In the genomic region with DNA sequence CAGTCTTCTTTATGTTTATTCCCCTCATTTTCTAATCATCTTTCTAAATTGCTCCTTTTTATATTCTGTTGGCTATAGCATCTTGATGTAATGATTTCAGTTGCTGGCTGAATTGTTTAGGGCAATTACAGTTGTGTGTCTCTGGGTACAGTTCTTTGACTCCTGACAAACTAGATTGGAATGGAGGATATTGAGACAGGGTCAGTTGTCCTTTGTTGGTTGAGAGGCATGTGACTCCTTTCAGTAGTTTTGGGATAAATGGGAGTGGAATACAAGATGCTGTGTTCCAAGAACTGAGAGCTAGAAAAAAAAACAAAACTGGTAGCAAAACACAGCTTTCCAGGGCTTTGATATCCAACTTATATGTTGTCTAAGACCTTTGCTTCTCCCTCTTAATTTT, we compare ENCODE assay signal across 8 cellular contexts. TPM values are rescaled to one million over a fixed set of nuclear protein-coding genes. Genes with fewer than 3 reads are reported as not detected.
DNase-seq lines count a peak whose midpoint lies in the region; ATAC-seq, FAIRE-seq and TF ChIP-seq lines count a peak whose summit lies in the region.

No MANE protein-coding gene starts in this region.

- peak overlapping the region; percentile 97 for H3K4me3 Mint-ChIP-seq in activated naive CD4-positive, alpha-beta T cell treated with anti-CD3 and anti-CD28 coated beads for 36 hours
- peak overlapping the region; percentile 90 for H3K4me3 Mint-ChIP-seq in stimulated activated effector memory CD8-positive, alpha-beta T cell treated with anti-CD3 and anti-CD28 coated beads, Interleukin-12 subunit alpha, Interleukin-12 subunit beta, amount 100 ng/mL, for 72 hours

- H3K4me1 Mint-ChIP-seq in activated naive CD4-positive, alpha-beta T cell treated with anti-CD3 and anti-CD28 coated beads for 36 hours (ENCODE audit: low read depth), result peaks cover 8% of the 10 kb centered on the region
- H3K4me1 Mint-ChIP-seq in stimulated activated effector memory CD8-positive, alpha-beta T cell treated with anti-CD3 and anti-CD28 coated beads, Interleukin-12 subunit alpha, Interleukin-12 subunit beta, amount 100 ng/mL, for 72 hours, result peaks cover 13% of the 10 kb centered on the region

- no peaks in the 10 kb centered on the region for H3K9me3 ChIP-seq in tibial nerve

- TF ChIP-seq CTCF in epithelial cell of proximal tubule (conservative IDR thresholded peaks at IDR 0.05; ENCODE audit: low read depth, low read length), result no peak
- no peak for TF ChIP-seq CTCF in tibial nerve (IDR thresholded peaks at IDR 0.05)

- H3K4me3 ChIP-seq in epithelial cell of proximal tubule (ENCODE audit: low read depth, low read length) (peak overlapping the region; percentile 88), tibial nerve (no peak overlapping the region)

- DNase-seq in activated naive CD4-positive, alpha-beta T cell treated with anti-CD3 and anti-CD28 coated beads for 36 hours, result no peak
- no peak for DNase-seq in activated naive CD4-positive, alpha-beta T cell treated with anti-CD3 and anti-CD28 coated beads, Interleukin-2, amount 50 U/mL, for 72 hours (ENCODE audit: low spot score in 2 of 2)
- DNase-seq in RCC 7860 (ENCODE audit: low spot score) (peak; percentile 33), epithelial cell of proximal tubule (ENCODE audit: low read depth) (no peak), tibial nerve (ENCODE audit: low spot score in 2 of 2) (no peak), ecto neural progenitor cell (ENCODE audit: low spot score) (no peak)
- no peak for DNase-seq in stimulated activated effector memory CD8-positive, alpha-beta T cell treated with anti-CD3 and anti-CD28 coated beads, Interleukin-12 subunit alpha, Interleukin-12 subunit beta, amount 100 ng/mL, for 72 hours (ENCODE audit: low spot score in 2 of 2)

- no peak for FAIRE-seq in RCC 7860 (lab: Jason Lieb, UNC)

- intact Hi-C loops in activated naive CD4-positive, alpha-beta T cell treated with anti-CD3 and anti-CD28 coated beads for 36 hours (cut with micrococcal nuclease), result loop anchor here (2.0 to 10.0 kb wide), 4 partner anchors 14 to 1750 kb away; partner anchors contain the start of genes FLVCR1 and PROX1

- H3K27ac ChIP-seq in tibial nerve, result no peak overlapping the region

- H3K36me3 ChIP-seq in tibial nerve, result no peaks in the 10 kb centered on the region

- H3K36me3 Mint-ChIP-seq in activated naive CD4-positive, alpha-beta T cell treated with anti-CD3 and anti-CD28 coated beads for 36 hours (ENCODE audit: low read depth), result peaks cover 9% of the 10 kb centered on the region
- peaks cover 11 to 19% of the 10 kb centered on the region in 2 donors for H3K36me3 Mint-ChIP-seq in activated naive CD4-positive, alpha-beta T cell treated with anti-CD3 and anti-CD28 coated beads, Interleukin-2, amount 50 U/mL, for 72 hours
- H3K36me3 Mint-ChIP-seq in stimulated activated effector memory CD8-positive, alpha-beta T cell treated with anti-CD3 and anti-CD28 coated beads, Interleukin-12 subunit alpha, Interleukin-12 subunit beta, amount 100 ng/mL, for 72 hours, result peaks cover 20% of the 10 kb centered on the region

- TF ChIP-seq POLR2A in tibial nerve (IDR thresholded peaks at IDR 0.05), result no peak

- ATAC-seq in activated naive CD4-positive, alpha-beta T cell treated with anti-CD3 and anti-CD28 coated beads, Interleukin-2, amount 50 U/mL, for 72 hours, result no peak
- ATAC-seq in stimulated activated effector memory CD8-positive, alpha-beta T cell treated with anti-CD3 and anti-CD28 coated beads, Interleukin-12 subunit alpha, Interleukin-12 subunit beta, amount 100 ng/mL, for 72 hours, result no peak
- no peak for ATAC-seq in HG02884 (IDR thresholded peaks at IDR 0.05; ENCODE audit: unreplicated experiment)

- H3K4me1 ChIP-seq in tibial nerve, result peaks cover 0 to 20% (median 0%) of the 10 kb centered on the region in 4 donors

- no peaks in the 10 kb centered on the region for H3K27me3 Mint-ChIP-seq in activated naive CD4-positive, alpha-beta T cell treated with anti-CD3 and anti-CD28 coated beads for 36 hours (ENCODE audit: low read depth)

- H3K9me3 Mint-ChIP-seq in activated naive CD4-positive, alpha-beta T cell treated with anti-CD3 and anti-CD28 coated beads for 36 hours, result peaks cover 3% of the 10 kb centered on the region
- peaks cover 0 to 6% of the 10 kb centered on the region in 2 donors for H3K9me3 Mint-ChIP-seq in activated naive CD4-positive, alpha-beta T cell treated with anti-CD3 and anti-CD28 coated beads, Interleukin-2, amount 50 U/mL, for 72 hours
- H3K9me3 Mint-ChIP-seq in stimulated activated effector memory CD8-positive, alpha-beta T cell treated with anti-CD3 and anti-CD28 coated beads, Interleukin-12 subunit alpha, Interleukin-12 subunit beta, amount 100 ng/mL, for 72 hours, result peaks cover 3% of the 10 kb centered on the region

- H3K27me3 ChIP-seq in tibial nerve, result no peaks in the 10 kb centered on the region

- no peak for TF ChIP-seq EP300 in tibial nerve (IDR thresholded peaks at IDR 0.05)

- no peak overlapping the region for H3K27ac Mint-ChIP-seq in activated naive CD4-positive, alpha-beta T cell treated with anti-CD3 and anti-CD28 coated beads for 36 hours
- peak overlapping the region in 1 of 2 donors; percentile 93 for H3K27ac Mint-ChIP-seq in activated naive CD4-positive, alpha-beta T cell treated with anti-CD3 and anti-CD28 coated beads, Interleukin-2, amount 50 U/mL, for 72 hours
- peak overlapping the region; percentile 86 for H3K27ac Mint-ChIP-seq in stimulated activated effector memory CD8-positive, alpha-beta T cell treated with anti-CD3 and anti-CD28 coated beads, Interleukin-12 subunit alpha, Interleukin-12 subunit beta, amount 100 ng/mL, for 72 hours

- CTCF ChIA-PET in activated naive CD4-positive, alpha-beta T cell treated with anti-CD3 and anti-CD28 coated beads for 36 hours (lab: Charles Lee), result interaction anchor here (1.0 to 1.3 kb wide), 3 partner anchors 19 to 27 kb away, joined by 3 to 5 read pairs (median 3); no protein-coding TSS in a partner anchor

RNA-seq across cellular contexts. Expression of gene CENPF, which starts 1.5 kb away (rescaled TPM):
- 100 to 1,000 TPM; 116 to 128 TPM for total RNA-seq in activated naive CD4-positive, alpha-beta T cell treated with anti-CD3 and anti-CD28 coated beads for 36 hours
- 10 to 100 TPM; 74.2 to 87.0 TPM for total RNA-seq in activated naive CD4-positive, alpha-beta T cell treated with anti-CD3 and anti-CD28 coated beads, Interleukin-2, amount 50 U/mL, for 72 hours
- total RNA-seq in epithelial cell of proximal tubule (67.0 and 80.5 TPM in 2 replicates), tibial nerve (1 to 10 TPM in 2 of 4 donors, under 1 TPM in 2; 0.84 to 4.4 (median 1.1) TPM)

RNA-seq across cellular contexts. Expression of gene PTPN14, which starts 53.1 kb away (rescaled TPM):
- 1 to 10 TPM; 2.7 to 2.8 TPM for total RNA-seq in activated naive CD4-positive, alpha-beta T cell treated with anti-CD3 and anti-CD28 coated beads for 36 hours
- total RNA-seq in activated naive CD4-positive, alpha-beta T cell treated with anti-CD3 and anti-CD28 coated beads, Interleukin-2, amount 50 U/mL, for 72 hours, result 1 to 10 TPM; 4.0 to 4.3 TPM
- 24.6 and 39.4 TPM in 2 replicates for total RNA-seq in epithelial cell of proximal tubule
- total RNA-seq in tibial nerve, result 10 to 100 TPM; 25.8 to 47.4 (median 38.2) TPM

Comparison
In these comparisons a context has a peak if more than half of its experiments do, and no peak if none do; other contexts are left out.
1. RNA of gene CENPF, which starts 1.5 kb away (total RNA-seq): 116 to 128 TPM in activated naive CD4-positive, alpha-beta T cell treated with anti-CD3 and anti-CD28 coated beads for 36 hours, 74.2 to 87.0 TPM in activated naive CD4-positive, alpha-beta T cell treated with anti-CD3 and anti-CD28 coated beads, Interleukin-2, amount 50 U/mL, for 72 hours and 67.0 to 80.5 TPM in epithelial cell of proximal tubule; 0.84 to 4.4 TPM in tibial nerve; every median in the first group is over 10 times any median in the second.